22 cellular contexts compared by ENCODE assay signal in the genomic region with DNA sequence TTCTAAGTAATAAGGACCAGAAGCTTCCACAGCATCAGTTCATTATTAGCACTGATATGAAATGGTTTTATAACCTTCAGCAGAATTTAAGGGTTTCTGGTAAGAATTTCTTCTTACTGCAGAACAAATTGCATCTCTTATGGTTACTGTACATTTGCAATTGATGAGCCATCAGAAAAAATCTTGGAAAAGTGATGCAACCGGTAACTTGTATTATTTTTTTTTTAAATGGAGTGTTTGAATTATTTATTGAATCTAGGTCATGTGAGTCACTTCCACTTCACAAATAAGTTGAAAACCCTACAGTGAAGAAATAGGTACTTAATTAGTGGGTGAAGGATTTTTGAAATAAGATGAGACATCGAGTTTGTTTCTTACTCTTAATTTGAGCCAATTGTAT.
DNase-seq lines count a peak whose midpoint lies in the region; ATAC-seq, FAIRE-seq and TF ChIP-seq lines count a peak whose summit lies in the region.
"Had no signal": no experiment of that assay in that cellular context is flagged by ENCODE, and none has a peak within 500 bp of the region (broad histone marks: within the 10 kb centered on the region; RNA-seq: fewer than 3 reads in every experiment).

No MANE protein-coding gene starts in this region.

- CTCF ChIA-PET in IMR-90 (lab: Yijun Ruan, JAX): no interaction called here
- CTCF ChIA-PET in activated CD4-positive, alpha-beta T cell treated with anti-CD3 and anti-CD28 coated beads for 36 hours (lab: Charles Lee): no interaction called here

- H3K23ac ChIP-seq in IMR-90 (ENCODE audit: low read depth, low read length): no peak overlapping the region

- no peak overlapping the region for H4K91ac ChIP-seq in IMR-90 (ENCODE audit: insufficient read depth, low read depth, low read length)

- H2AK5ac ChIP-seq in IMR-90 (ENCODE audit: low read depth, low read length): no peak overlapping the region

- H3K27ac ChIP-seq in GM23248 (no peak overlapping the region), IMR-90 (ENCODE audit: insufficient read depth, low read length) (no peak overlapping the region), fibroblast of lung (ENCODE audit: insufficient read depth, low read length) (no peak overlapping the region)
- H3K27ac ChIP-seq: C4-2B, HL-60 had no signal

- H3K4me3 ChIP-seq in GM23248: no peak overlapping the region
- no peak overlapping the region for H3K4me3 ChIP-seq in IMR-90 (ENCODE audit: insufficient read depth, low read depth, low read length)
- no peak overlapping the region for H3K4me3 ChIP-seq in fibroblast of lung (replicated peaks in 1 of 4; ENCODE audit: control extremely low read depth in 1 of 4, insufficient read depth in 1 of 4, low read depth in 3 of 4, low read length in 4 of 4)
- H3K4me3 ChIP-seq: GM12878, HAP-1 had no signal

- H3K27me3 Mint-ChIP-seq in activated CD4-positive, alpha-beta T cell treated with anti-CD3 and anti-CD28 coated beads for 36 hours: no peaks in the 10 kb centered on the region
- H3K27me3 Mint-ChIP-seq: CD4-positive, alpha-beta T cell had no signal

- no peaks in the 10 kb centered on the region for H3K79me1 ChIP-seq in IMR-90 (ENCODE audit: low read depth in 1 of 2, low read length in 2 of 2)

- no peak overlapping the region for H4K8ac ChIP-seq in IMR-90 (ENCODE audit: low read depth in 2 of 2, low read length in 2 of 2)

- no peak overlapping the region for H2BK5ac ChIP-seq in IMR-90 (ENCODE audit: low read depth, low read length, poor library complexity, severe bottlenecking)

- POLR2A ChIA-PET in IMR-90 (lab: Charles Lee; ENCODE audit: unreplicated experiment): no interaction called here
- POLR2A ChIA-PET in activated CD4-positive, alpha-beta T cell treated with anti-CD3 and anti-CD28 coated beads for 36 hours (lab: Charles Lee): no interaction called here

- H3K56ac ChIP-seq in IMR-90 (ENCODE audit: extremely low read depth, insufficient read depth, low read length): no peak overlapping the region

- no peak for TF ChIP-seq CTCF in IMR-90 (conservative IDR thresholded peaks at IDR 0.05; ENCODE audit: low read depth, low read length)
- no peak for TF ChIP-seq CTCF in fibroblast of lung (conservative IDR thresholded peaks at IDR 0.05 in 1 of 2, IDR thresholded peaks at IDR 0.05 in 1 of 2; ENCODE audit: low read depth in 1 of 2, low read length in 2 of 2)

- H4K20me1 ChIP-seq in GM23248 (ENCODE audit: insufficient read depth): no peaks in the 10 kb centered on the region
- no peaks in the 10 kb centered on the region for H4K20me1 ChIP-seq in IMR-90 (ENCODE audit: insufficient read depth, low read length)
- no peaks in the 10 kb centered on the region for H4K20me1 ChIP-seq in fibroblast of lung (ENCODE audit: control insufficient read depth, extremely low read depth, insufficient read depth, low read length)

- intact Hi-C loops in IMR-90 (cut with micrococcal nuclease): no loop called here
- intact Hi-C loops in activated CD4-positive, alpha-beta T cell treated with anti-CD3 and anti-CD28 coated beads for 36 hours (cut with DNase I, micrococcal nuclease): no loop called here

- no peaks in the 10 kb centered on the region for H3K9me2 ChIP-seq in GM23248 (ENCODE audit: insufficient read depth)

- no peak overlapping the region for H2BK15ac ChIP-seq in IMR-90 (ENCODE audit: low read depth, low read length)

- no peak overlapping the region for H3K4me3 Mint-ChIP-seq in activated CD4-positive, alpha-beta T cell treated with anti-CD3 and anti-CD28 coated beads for 36 hours
- no peak overlapping the region for H3K4me3 Mint-ChIP-seq in stimulated activated effector memory CD8-positive, alpha-beta T cell treated with anti-CD3 and anti-CD28 coated beads, Interleukin-12 subunit alpha, Interleukin-12 subunit beta, amount 100 ng/mL, for 72 hours
- H3K4me3 Mint-ChIP-seq: CD4-positive, alpha-beta T cell; IgD-negative memory B cell had no signal

- no peaks in the 10 kb centered on the region for H3K9me1 ChIP-seq in IMR-90 (ENCODE audit: insufficient read depth, low read length)

- DNase-seq in GM23248 (peak; percentile 52), IMR-90 (peak; percentile 59), fibroblast of lung (ENCODE audit: low read depth in 2 of 2) (peak; percentile 18 to 45), iris pigment epithelial cell (ENCODE audit: low read depth) (peak; percentile 17), frontal cortex (ENCODE audit: low spot score in 2 of 2) (no peak), NCI-H2029 (lab: John Stamatoyannopoulos, UW) (no peak)
- no peak for DNase-seq in activated CD4-positive, alpha-beta T cell treated with anti-CD3 and anti-CD28 coated beads for 36 hours
- no peak for DNase-seq in stimulated activated effector memory CD8-positive, alpha-beta T cell treated with anti-CD3 and anti-CD28 coated beads, Interleukin-12 subunit alpha, Interleukin-12 subunit beta, amount 100 ng/mL, for 72 hours (ENCODE audit: low spot score in 2 of 2)
- DNase-seq: ACHN; AML-193; Caco-2; CD4-positive, alpha-beta T cell; DMS79 treated with DMSO at 0.1 percent for 48 hours; KBM-7 had no signal

- no peak for TF ChIP-seq POLR2A in IMR-90 (IDR thresholded peaks at IDR 0.05; ENCODE audit: low read depth, low read length)

- H3K27me3 ChIP-seq in GM23248 (replicated peaks; ENCODE audit: insufficient read depth): no peaks in the 10 kb centered on the region
- no peaks in the 10 kb centered on the region for H3K27me3 ChIP-seq in IMR-90 (ENCODE audit: control insufficient read depth, insufficient read depth, low read length)
- H3K27me3 ChIP-seq in fibroblast of lung (ENCODE audit: control insufficient read depth, insufficient read depth, low read length): no peaks in the 10 kb centered on the region

- H3K27ac Mint-ChIP-seq in activated CD4-positive, alpha-beta T cell treated with anti-CD3 and anti-CD28 coated beads for 36 hours: no peak overlapping the region
- no peak overlapping the region for H3K27ac Mint-ChIP-seq in stimulated activated effector memory CD8-positive, alpha-beta T cell treated with anti-CD3 and anti-CD28 coated beads, Interleukin-12 subunit alpha, Interleukin-12 subunit beta, amount 100 ng/mL, for 72 hours
- H3K27ac Mint-ChIP-seq: CD4-positive, alpha-beta T cell; IgD-negative memory B cell had no signal

- no peak overlapping the region for H2AFZ ChIP-seq in GM23248
- H2AFZ ChIP-seq in IMR-90 (replicated peaks; ENCODE audit: low read length, poor library complexity): no peak overlapping the region
- no peak overlapping the region for H2AFZ ChIP-seq in fibroblast of lung (ENCODE audit: low read length)

- H2BK120ac ChIP-seq in IMR-90 (ENCODE audit: low read depth, low read length): no peak overlapping the region

- no peak for ATAC-seq in IMR-90 (ENCODE audit: low read depth)
- ATAC-seq in activated CD4-positive, alpha-beta T cell treated with anti-CD3 and anti-CD28 coated beads for 36 hours: no peak
- no peak for ATAC-seq in stimulated activated effector memory CD8-positive, alpha-beta T cell treated with anti-CD3 and anti-CD28 coated beads, Interleukin-12 subunit alpha, Interleukin-12 subunit beta, amount 100 ng/mL, for 72 hours
- ATAC-seq: GM12878 had no signal

- no peak overlapping the region for H3K18ac ChIP-seq in IMR-90 (ENCODE audit: low read depth, low read length)

- H3K79me2 ChIP-seq in GM23248 (ENCODE audit: insufficient read depth) (no peaks in the 10 kb centered on the region), fibroblast of lung (ENCODE audit: control insufficient read depth, insufficient read depth, low read length) (no peaks in the 10 kb centered on the region)

- dilution Hi-C loops in IMR-90 (cut with HindIII; ENCODE audit: low sequenced_read_pairs, unreplicated experiment): no loop called here

- no peaks in the 10 kb centered on the region for H3K9me3 Mint-ChIP-seq in activated CD4-positive, alpha-beta T cell treated with anti-CD3 and anti-CD28 coated beads for 36 hours (ENCODE audit: low read depth)
- peaks cover 10% of the 10 kb centered on the region for H3K9me3 Mint-ChIP-seq in stimulated activated effector memory CD8-positive, alpha-beta T cell treated with anti-CD3 and anti-CD28 coated beads, Interleukin-12 subunit alpha, Interleukin-12 subunit beta, amount 100 ng/mL, for 72 hours

- BruUV-seq in IMR-90 (replicated peaks; lab: Mats Ljungman, UMichigan): no TSS peak

- WGBS in GM23248 (ENCODE audit: low coverage in 1 of 2, low lambda C conversion rate in 2 of 2, missing lambda C conversion rate in 2 of 2), 2 experiments: 21 to 31% methylated on average over 2 of the region's 2 CpGs
- WGBS in IMR-90 (ENCODE audit: extremely low coverage in 2 of 2, insufficient read length in 1 of 2), 2 experiments: no CpG with 5 or more reads among the region's 2 CpGs

- no peak overlapping the region for H2BK20ac ChIP-seq in IMR-90 (ENCODE audit: low read depth, low read length)

- no peak overlapping the region for H3K4ac ChIP-seq in IMR-90 (ENCODE audit: low read depth, low read length)

- no peaks in the 10 kb centered on the region for H3K36me3 ChIP-seq in GM23248 (ENCODE audit: low read depth)
- H3K36me3 ChIP-seq in IMR-90 (ENCODE audit: control insufficient read depth, insufficient read depth, low read length): no peaks in the 10 kb centered on the region
- no peaks in the 10 kb centered on the region for H3K36me3 ChIP-seq in fibroblast of lung (ENCODE audit: control insufficient read depth, insufficient read depth, low read length)
- H3K36me3 ChIP-seq: HAP-1 had no signal

- H3K36me3 Mint-ChIP-seq in activated CD4-positive, alpha-beta T cell treated with anti-CD3 and anti-CD28 coated beads for 36 hours (ENCODE audit: low read depth): no peaks in the 10 kb centered on the region
- H3K36me3 Mint-ChIP-seq in stimulated activated effector memory CD8-positive, alpha-beta T cell treated with anti-CD3 and anti-CD28 coated beads, Interleukin-12 subunit alpha, Interleukin-12 subunit beta, amount 100 ng/mL, for 72 hours: no peaks in the 10 kb centered on the region
- H3K36me3 Mint-ChIP-seq: IgD-negative memory B cell had no signal

- H3K9me3 ChIP-seq in GM23248 (ENCODE audit: low read depth) (no peaks in the 10 kb centered on the region), IMR-90 (ENCODE audit: control insufficient read depth, insufficient read depth, low read length) (no peaks in the 10 kb centered on the region), fibroblast of lung (ENCODE audit: control insufficient read depth, insufficient read depth, low read depth, low read length) (no peaks in the 10 kb centered on the region)
- H3K9me3 ChIP-seq: Caco-2, HAP-1 had no signal

- in situ Hi-C loops in GM23248 (cut with MboI): no loop called here
- in situ Hi-C loops in IMR-90 (cut with MboI; ENCODE audit: low sequenced_read_pairs): no loop called here

- no peaks in the 10 kb centered on the region for H3F3A ChIP-seq in GM23248 (ENCODE audit: insufficient read depth)

- peak overlapping the region; percentile 10 for H3K4me2 ChIP-seq in GM23248 (ENCODE audit: unreplicated experiment)
- H3K4me2 ChIP-seq in IMR-90 (ENCODE audit: low read depth, low read length): no peak overlapping the region
- H3K4me2 ChIP-seq in fibroblast of lung (ENCODE audit: extremely low read depth, insufficient read depth, low read length): no peak overlapping the region

- FAIRE-seq in frontal cortex (lab: Jason Lieb, UNC): no peak
- FAIRE-seq: A204.1, D721Med, GM12878, HTR-8/SVneo had no signal

- TF ChIP-seq RAD21 in IMR-90 (IDR thresholded peaks at IDR 0.05; ENCODE audit: low read length): no peak

- H3K9ac ChIP-seq in GM23248 (no peak overlapping the region), IMR-90 (ENCODE audit: low read depth, low read length) (no peak overlapping the region), fibroblast of lung (ENCODE audit: insufficient read depth, low read length) (no peak overlapping the region)

- H3K14ac ChIP-seq in IMR-90 (replicated peaks; ENCODE audit: low read depth, low read length): no peak overlapping the region

- no peaks in the 10 kb centered on the region for H3K4me1 Mint-ChIP-seq in activated CD4-positive, alpha-beta T cell treated with anti-CD3 and anti-CD28 coated beads for 36 hours
- no peaks in the 10 kb centered on the region for H3K4me1 Mint-ChIP-seq in stimulated activated effector memory CD8-positive, alpha-beta T cell treated with anti-CD3 and anti-CD28 coated beads, Interleukin-12 subunit alpha, Interleukin-12 subunit beta, amount 100 ng/mL, for 72 hours
- H3K4me1 Mint-ChIP-seq: IgD-negative memory B cell had no signal

- H3K4me1 ChIP-seq in GM23248 (ENCODE audit: insufficient read depth) (peaks cover 5% of the 10 kb centered on the region; the same call in 1 of the 2 replicates), IMR-90 (ENCODE audit: control insufficient read depth, insufficient read depth, low read length) (no peaks in the 10 kb centered on the region), fibroblast of lung (ENCODE audit: control insufficient read depth, extremely low read depth, insufficient read depth, low read length) (no peaks in the 10 kb centered on the region)
- H3K4me1 ChIP-seq: Caco-2, HAP-1 had no signal

- H4K5ac ChIP-seq in IMR-90 (ENCODE audit: low read depth, low read length): no peak overlapping the region

- H2AK9ac ChIP-seq in IMR-90 (replicated peaks; ENCODE audit: low read depth, low read length, poor library complexity): no peak overlapping the region

Comparison
In these comparisons a context has a peak if more than half of its experiments do, and no peak if none do; other contexts are left out.
1. DNase-seq: peak in GM23248 (single experiment), IMR-90 (single experiment), fibroblast of lung (2 of 2) and iris pigment epithelial cell (single experiment); none in activated CD4-positive, alpha-beta T cell treated with anti-CD3 and anti-CD28 coated beads for 36 hours (single experiment), stimulated activated effector memory CD8-positive, alpha-beta T cell treated with anti-CD3 and anti-CD28 coated beads, Interleukin-12 subunit alpha, Interleukin-12 subunit beta, amount 100 ng/mL, for 72 hours (0 of 2), frontal cortex (0 of 2) and NCI-H2029 (single experiment).